ENCODE assay signal across 1 cellular context in genomic region chr17:76623271-76624146, GRCh38.
A peak's percentile ranks its signal among the peaks of the same experiment; 100 is the strongest.
TF ChIP-seq lines count a peak whose summit lies in the region.

No MANE protein-coding gene starts in this region.

TF ChIP-seq in HepG2, 621 proteins besides CTCF, POLR2A, EP300 and RAD21 (continued from another document and continues in another):
- no peak for TF ChIP-seq HNF1A (IDR thresholded peaks at IDR 0.05; ENCODE audit: low read depth)
- no peak for TF ChIP-seq HNF1A (CRISPR knock-in tag; IDR thresholded peaks at IDR 0.05; ENCODE audit: borderline replicate concordance)
- TF ChIP-seq ZBTB2 (CRISPR knock-in tag; IDR thresholded peaks at IDR 0.05; ENCODE audit: low read depth) = no peak
- TF ChIP-seq REPIN1 (CRISPR knock-in tag; IDR thresholded peaks at IDR 0.05; ENCODE audit: borderline replicate concordance, low read depth) = peak; percentile 46; the same call in 1 of the 2 replicates
- no peak for TF ChIP-seq DR1 (CRISPR knock-in tag; IDR thresholded peaks at IDR 0.05)
- peak; percentile 62; the same call in 1 of the 2 replicates for TF ChIP-seq SMC3 (IDR thresholded peaks at IDR 0.05; ENCODE audit: low read length)
- TF ChIP-seq ZNF678 (CRISPR knock-in tag; IDR thresholded peaks at IDR 0.05) = no peak
- TF ChIP-seq ZNF430 (CRISPR knock-in tag; IDR thresholded peaks at IDR 0.05) = no peak
- no peak for TF ChIP-seq ZSCAN21 (CRISPR knock-in tag; IDR thresholded peaks at IDR 0.05; ENCODE audit: borderline replicate concordance)
- no peak for TF ChIP-seq KLF13 (CRISPR knock-in tag; IDR thresholded peaks at IDR 0.05)
- TF ChIP-seq BORCS8-MEF2B (CRISPR knock-in tag; IDR thresholded peaks at IDR 0.05) = 0 out of 2 replicates have a peak, but pooled peaks have one; percentile 29
- no peak for TF ChIP-seq HNRNPLL (IDR thresholded peaks at IDR 0.05; ENCODE audit: low read depth, low read length, poor library complexity, severe bottlenecking)
- peak; percentile 39; the same call in 1 of the 2 replicates for TF ChIP-seq ZSCAN31 (CRISPR knock-in tag; IDR thresholded peaks at IDR 0.05; ENCODE audit: low read depth)
- TF ChIP-seq ZMAT5 (CRISPR knock-in tag; IDR thresholded peaks at IDR 0.05; ENCODE audit: borderline replicate concordance, low read depth) = no peak
- 0 out of 2 replicates have a peak, but pooled peaks have one; percentile 41 for TF ChIP-seq CBX5 (CRISPR knock-in tag; IDR thresholded peaks at IDR 0.05; ENCODE audit: borderline replicate concordance)
- no peak for TF ChIP-seq ZMYM3 (CRISPR knock-in tag; IDR thresholded peaks at IDR 0.05)
- TF ChIP-seq ZNF569 (CRISPR knock-in tag; IDR thresholded peaks at IDR 0.05; ENCODE audit: borderline replicate concordance) = no peak
- TF ChIP-seq TAF15 (IDR thresholded peaks at IDR 0.05; ENCODE audit: low read depth, low read length, poor library complexity, severe bottlenecking) = no peak
- no peak for TF ChIP-seq TRIM24 (CRISPR knock-in tag; IDR thresholded peaks at IDR 0.05)
- no peak for TF ChIP-seq ZNF841 (CRISPR knock-in tag; IDR thresholded peaks at IDR 0.05; ENCODE audit: borderline replicate concordance)
- no peak for TF ChIP-seq AGO2 (optimal IDR thresholded peaks at IDR 0.05; ENCODE audit: low read depth, low read length)
- no peak for TF ChIP-seq HOXD1 (CRISPR knock-in tag; IDR thresholded peaks at IDR 0.05)
- TF ChIP-seq ZNF501 (CRISPR knock-in tag; IDR thresholded peaks at IDR 0.05) = 0 out of 2 replicates have a peak, but pooled peaks have one; percentile 30
- no peak for TF ChIP-seq MNT (IDR thresholded peaks at IDR 0.05)
- no peak for TF ChIP-seq ZNF296 (CRISPR knock-in tag; conservative IDR thresholded peaks at IDR 0.05)
- TF ChIP-seq SMAD1 (CRISPR knock-in tag; IDR thresholded peaks at IDR 0.05; ENCODE audit: borderline replicate concordance, low read depth) = no peak
- no peak for TF ChIP-seq KIAA2018 (CRISPR knock-in tag; IDR thresholded peaks at IDR 0.05; ENCODE audit: borderline replicate concordance)
- TF ChIP-seq ZMYM4 (CRISPR knock-in tag; IDR thresholded peaks at IDR 0.05) = 0 out of 2 replicates have a peak, but pooled peaks have one; percentile 27
- TF ChIP-seq AKNA (CRISPR knock-in tag; IDR thresholded peaks at IDR 0.05; ENCODE audit: borderline replicate concordance) = no peak
- TF ChIP-seq ZNF775 (CRISPR knock-in tag; IDR thresholded peaks at IDR 0.05; ENCODE audit: borderline replicate concordance) = no peak
- no peak for TF ChIP-seq FIP1L1 (IDR thresholded peaks at IDR 0.05; ENCODE audit: borderline replicate concordance, insufficient read depth, low read depth, low read length)
- TF ChIP-seq MAX (IDR thresholded peaks at IDR 0.05) = peak; percentile 46; the same call in 1 of the 2 replicates
- peak; percentile 47; the same call in 1 of the 2 replicates for TF ChIP-seq ZGPAT (CRISPR knock-in tag; IDR thresholded peaks at IDR 0.05)
- TF ChIP-seq ZNF253 (CRISPR knock-in tag; IDR thresholded peaks at IDR 0.05; ENCODE audit: borderline replicate concordance) = no peak
- TF ChIP-seq ETV5 (CRISPR knock-in tag; IDR thresholded peaks at IDR 0.05; ENCODE audit: borderline replicate concordance) = no peak
